In genomic region chr2:231764124-231764523, GRCh38 we compare ENCODE assay signal across 18 cellular contexts. TPM values are rescaled to one million over a fixed set of nuclear protein-coding genes. Genes with fewer than 3 reads are reported as not detected.
A peak's percentile ranks its signal among the peaks of the same experiment; 100 is the strongest.
DNase-seq lines count a peak whose midpoint lies in the region; ATAC-seq and TF ChIP-seq lines count a peak whose summit lies in the region.
"Had no signal": no experiment of that assay in that cellular context is flagged by ENCODE, and none has a peak within 500 bp of the region (broad histone marks: within the 10 kb centered on the region; RNA-seq: fewer than 3 reads in every experiment).

No MANE protein-coding gene starts in this region.

- no peak overlapping the region for H2AFZ ChIP-seq in KMS-11 (ENCODE audit: low read depth)
- H2AFZ ChIP-seq: GM23248 had no signal

- H3K36me3 Mint-ChIP-seq in activated naive CD4-positive, alpha-beta T cell treated with anti-CD3 and anti-CD28 coated beads, Interleukin-2, amount 10 ng/mL, durations not matched to agents 7 days and 5 days = peaks cover 3% of the 10 kb centered on the region

- no peak overlapping the region for H2BK5ac ChIP-seq in mesendoderm (ENCODE audit: low read length)

- DNase-seq in activated naive CD4-positive, alpha-beta T cell treated with anti-CD3 and anti-CD28 coated beads, Interleukin-2, amount 10 ng/mL, durations not matched to agents 7 days and 5 days = no peak
- DNase-seq in activated naive CD4-positive, alpha-beta T cell treated with Interleukin-2 at 50 U/mL for 16 hours = no peak
- no peak for DNase-seq in caudate nucleus (lab: John Stamatoyannopoulos, UW)
- DNase-seq in mesendoderm = no peak
- DNase-seq in NCI-H2029 (lab: John Stamatoyannopoulos, UW) = no peak
- DNase-seq: 8988T; CD4-positive, CD25-positive, alpha-beta regulatory T cell; CD8-positive, alpha-beta memory T cell; COR-L47; DMS 273 treated with DMSO at 0.1 percent for 48 hours; DMS53; DND-41; GM23248; H7; IMR-90 had no signal

- H2AK5ac ChIP-seq in mesendoderm (ENCODE audit: low read length) = no peak overlapping the region

- H3K27ac ChIP-seq in KMS-11 = no peak overlapping the region
- peak overlapping the region; percentile 2 for H3K27ac ChIP-seq in caudate nucleus (ENCODE audit: low read depth, low read length)
- no peak overlapping the region for H3K27ac ChIP-seq in mesendoderm (ENCODE audit: low read depth, low read length)
- H3K27ac ChIP-seq: GM23248 had no signal

- no peak overlapping the region for H4K5ac ChIP-seq in mesendoderm (ENCODE audit: low read length)

- no peak overlapping the region for H4K8ac ChIP-seq in mesendoderm (ENCODE audit: low read depth, low read length)

- no peak overlapping the region for H3K4me3 Mint-ChIP-seq in activated naive CD4-positive, alpha-beta T cell treated with anti-CD3 and anti-CD28 coated beads, Interleukin-2, amount 10 ng/mL, durations not matched to agents 7 days and 5 days
- H3K4me3 Mint-ChIP-seq: CD4-positive, CD25-positive, alpha-beta regulatory T cell; CD8-positive, alpha-beta memory T cell had no signal

- H3K4me1 ChIP-seq in KMS-11 (ENCODE audit: low read depth, poor library complexity, severe bottlenecking) (peaks cover 41% of the 10 kb centered on the region), mesendoderm (ENCODE audit: control insufficient read depth, low read depth, low read length) (no peaks in the 10 kb centered on the region)

- CTCF ChIA-PET in activated naive CD4-positive, alpha-beta T cell treated with anti-CD3 and anti-CD28 coated beads, Interleukin-2, amount 10 ng/mL, durations not matched to agents 7 days and 5 days (lab: Charles Lee) = interaction anchor here (0.9 kb wide), 1 partner anchor 37 kb away, joined by 3 read pairs; no protein-coding TSS in a partner anchor

- no peaks in the 10 kb centered on the region for H4K20me1 ChIP-seq in KMS-11 (ENCODE audit: insufficient read depth)

- ATAC-seq in GM19463 (IDR thresholded peaks at IDR 0.05; ENCODE audit: unreplicated experiment) = no peak
- ATAC-seq: HCT116 had no signal

- no peaks in the 10 kb centered on the region for H3K27me3 ChIP-seq in KMS-11 (ENCODE audit: insufficient read depth, low read depth)
- no peaks in the 10 kb centered on the region for H3K27me3 ChIP-seq in mesendoderm (ENCODE audit: insufficient read depth, low read length, poor library complexity)

- H3K4me2 ChIP-seq in KMS-11 (peak overlapping the region; percentile 73; the same call in 1 of the 2 replicates), mesendoderm (ENCODE audit: low read length) (no peak overlapping the region)

- H3K27ac Mint-ChIP-seq in activated naive CD4-positive, alpha-beta T cell treated with anti-CD3 and anti-CD28 coated beads, Interleukin-2, amount 10 ng/mL, durations not matched to agents 7 days and 5 days = peak overlapping the region; percentile 15

- H3K27me3 Mint-ChIP-seq in activated naive CD4-positive, alpha-beta T cell treated with anti-CD3 and anti-CD28 coated beads, Interleukin-2, amount 10 ng/mL, durations not matched to agents 7 days and 5 days = no peaks in the 10 kb centered on the region
- H3K27me3 Mint-ChIP-seq: CD4-positive, CD25-positive, alpha-beta regulatory T cell had no signal

- H3K18ac ChIP-seq in mesendoderm (ENCODE audit: low read length) = no peak overlapping the region

- H3K4me3 ChIP-seq in KMS-11 (IDR thresholded peaks at IDR 0.05; ENCODE audit: insufficient read depth, low read depth, low read length) (no peak overlapping the region), mesendoderm (ENCODE audit: low read length) (no peak overlapping the region)
- H3K4me3 ChIP-seq: GM23248 had no signal

- no peak overlapping the region for H3K4ac ChIP-seq in mesendoderm (ENCODE audit: low read depth, low read length)

- no peak overlapping the region for H3K56ac ChIP-seq in mesendoderm (ENCODE audit: low read length)

- H3K79me2 ChIP-seq in KMS-11 (ENCODE audit: insufficient read depth, low read depth) (0 out of 2 replicates have a peak, but pooled peaks cover 4% of the 10 kb centered on the region), mesendoderm (ENCODE audit: control insufficient read depth, insufficient read depth, low read length) (no peaks in the 10 kb centered on the region)

- H3K9ac ChIP-seq in KMS-11 = no peak overlapping the region
- no peak overlapping the region for H3K9ac ChIP-seq in mesendoderm (ENCODE audit: low read length)
- H3K9ac ChIP-seq: GM23248 had no signal

- H3K23ac ChIP-seq in mesendoderm (ENCODE audit: low read length) = no peak overlapping the region

- H3K79me1 ChIP-seq in mesendoderm (ENCODE audit: low read length) = no peaks in the 10 kb centered on the region

- no peak for TF ChIP-seq CTCF in KMS-11 (conservative IDR thresholded peaks at IDR 0.05; ENCODE audit: low read depth, low read length)

- no peak overlapping the region for H2BK120ac ChIP-seq in mesendoderm (ENCODE audit: low read depth, low read length)

- peaks cover 26% of the 10 kb centered on the region for H3K4me1 Mint-ChIP-seq in activated naive CD4-positive, alpha-beta T cell treated with anti-CD3 and anti-CD28 coated beads, Interleukin-2, amount 10 ng/mL, durations not matched to agents 7 days and 5 days

- no peak overlapping the region for H2BK15ac ChIP-seq in mesendoderm (replicated peaks; ENCODE audit: low read depth)

- H3K36me3 ChIP-seq in KMS-11 (ENCODE audit: insufficient read depth) (no peaks in the 10 kb centered on the region), mesendoderm (ENCODE audit: control insufficient read depth, insufficient read depth, low read length) (no peaks in the 10 kb centered on the region)

- H3K9me3 Mint-ChIP-seq in activated naive CD4-positive, alpha-beta T cell treated with anti-CD3 and anti-CD28 coated beads, Interleukin-2, amount 10 ng/mL, durations not matched to agents 7 days and 5 days = no peaks in the 10 kb centered on the region
- H3K9me3 Mint-ChIP-seq: CD4-positive, CD25-positive, alpha-beta regulatory T cell; CD8-positive, alpha-beta memory T cell had no signal

RNA-seq across cellular contexts. Expression of gene PDE6D, which starts 17.0 kb away (rescaled TPM):
- polyA plus RNA-seq in mesendoderm (2013, experiment 1 of 2) = 19.2 TPM
- 19.9 TPM for polyA plus RNA-seq in mesendoderm (2013, experiment 2 of 2)

RNA-seq across cellular contexts. Expression of gene COPS7B, which starts 22.1 kb away (rescaled TPM):
- 46.4 TPM for polyA plus RNA-seq in mesendoderm (2013, experiment 1 of 2)
- polyA plus RNA-seq in mesendoderm (2013, experiment 2 of 2) = 47.1 TPM

RNA-seq across cellular contexts. Expression of gene PTMA, which starts 55.8 kb away (rescaled TPM):
- polyA plus RNA-seq in mesendoderm (2013, experiment 1 of 2) = 4,557 TPM
- polyA plus RNA-seq in mesendoderm (2013, experiment 2 of 2) = 4,676 TPM
